Comparison of ENCODE assay signal across 1 cellular context in genomic region chr6:116615937-116616756, GRCh38.
A peak's percentile ranks its signal among the peaks of the same experiment; 100 is the strongest.
TF ChIP-seq lines count a peak whose summit lies in the region.

Gene RSPH4A, plus strand, starts transcription at chr6:116616479. Its CDS starts 145 bp downstream, at chr6:116616624.

TF ChIP-seq in HepG2, 621 proteins besides CTCF, POLR2A, EP300 and RAD21 (continued from another document and continues in another):
- peak; percentile 76 for TF ChIP-seq SAP130 (CRISPR knock-in tag; IDR thresholded peaks at IDR 0.05; ENCODE audit: low read depth)
- 0 out of 2 replicates have a peak, but pooled peaks have one; percentile 10 for TF ChIP-seq DPF2 (CRISPR knock-in tag; IDR thresholded peaks at IDR 0.05; ENCODE audit: borderline replicate concordance, low read depth)
- no peak for TF ChIP-seq IRF2 (CRISPR knock-in tag; IDR thresholded peaks at IDR 0.05)
- TF ChIP-seq ZNF501 (CRISPR knock-in tag; IDR thresholded peaks at IDR 0.05), result 0 out of 2 replicates have a peak, but pooled peaks have one; percentile 47
- TF ChIP-seq NFYB (CRISPR knock-in tag; IDR thresholded peaks at IDR 0.05), result peak; percentile 86
- no peak for TF ChIP-seq ZNF781 (CRISPR knock-in tag; IDR thresholded peaks at IDR 0.05; ENCODE audit: borderline replicate concordance, not compliant biosample characterization)
- peak; percentile 24; the same call in 1 of the 2 replicates for TF ChIP-seq KDM2A (CRISPR knock-in tag; IDR thresholded peaks at IDR 0.05; ENCODE audit: borderline replicate concordance, low read depth)
- no peak for TF ChIP-seq NR2F1 (CRISPR knock-in tag; IDR thresholded peaks at IDR 0.05)
- 0 out of 2 replicates have a peak, but pooled peaks have one; percentile 27 for TF ChIP-seq HDAC1 (CRISPR knock-in tag; IDR thresholded peaks at IDR 0.05)
- peak; percentile 95 for TF ChIP-seq ZMYM4 (CRISPR knock-in tag; IDR thresholded peaks at IDR 0.05)
- TF ChIP-seq RFX5 (IDR thresholded peaks at IDR 0.05; ENCODE audit: low read depth, low read length), result 0 out of 2 replicates have a peak, but pooled peaks have one; percentile 58
- peak; percentile 86 for TF ChIP-seq NFYC (CRISPR knock-in tag; IDR thresholded peaks at IDR 0.05)
- no peak for TF ChIP-seq RNF2 (conservative IDR thresholded peaks at IDR 0.05; ENCODE audit: low read depth)
- TF ChIP-seq ZNF83 (CRISPR knock-in tag; IDR thresholded peaks at IDR 0.05; ENCODE audit: borderline replicate concordance), result no peak
- TF ChIP-seq ZHX2 (IDR thresholded peaks at IDR 0.05; ENCODE audit: low read depth), result no peak
- TF ChIP-seq ZHX2 (CRISPR knock-in tag; IDR thresholded peaks at IDR 0.05; ENCODE audit: borderline replicate concordance), result no peak
- no peak for TF ChIP-seq IRF9 (CRISPR knock-in tag; IDR thresholded peaks at IDR 0.05; ENCODE audit: borderline replicate concordance)
- TF ChIP-seq ZSCAN29 (CRISPR knock-in tag; conservative IDR thresholded peaks at IDR 0.05), result no peak
- TF ChIP-seq TRIM24 (CRISPR knock-in tag; IDR thresholded peaks at IDR 0.05), result no peak
- TF ChIP-seq SIN3A (IDR thresholded peaks at IDR 0.05; ENCODE audit: borderline replicate concordance, low read depth, low read length), result 0 out of 2 replicates have a peak, but pooled peaks have one; percentile 39
- TF ChIP-seq SMC3 (IDR thresholded peaks at IDR 0.05; ENCODE audit: low read length), result no peak
- no peak for TF ChIP-seq ZNF367 (CRISPR knock-in tag; IDR thresholded peaks at IDR 0.05; ENCODE audit: borderline replicate concordance)
- no peak for TF ChIP-seq ZNF224 (CRISPR knock-in tag; IDR thresholded peaks at IDR 0.05)
- 0 out of 2 replicates have a peak, but pooled peaks have one; percentile 30 for TF ChIP-seq SALL1 (CRISPR knock-in tag; IDR thresholded peaks at IDR 0.05)
- no peak for TF ChIP-seq TBP (CRISPR knock-in tag; IDR thresholded peaks at IDR 0.05)
- TF ChIP-seq ATF4 (CRISPR knock-in tag; IDR thresholded peaks at IDR 0.05), result no peak
- no peak for TF ChIP-seq ZNF484 (CRISPR knock-in tag; IDR thresholded peaks at IDR 0.05; ENCODE audit: borderline replicate concordance, low read depth)
- TF ChIP-seq RFXAP (CRISPR knock-in tag; IDR thresholded peaks at IDR 0.05; ENCODE audit: borderline replicate concordance), result peak; percentile 82
- no peak for TF ChIP-seq NR3C1 (CRISPR knock-in tag; IDR thresholded peaks at IDR 0.05)
- peak; percentile 87 for TF ChIP-seq SP2 (CRISPR knock-in tag; IDR thresholded peaks at IDR 0.05)
- peak; percentile 69; the same call in 1 of the 3 replicates for TF ChIP-seq MXI1 (IDR thresholded peaks at IDR 0.05; ENCODE audit: borderline replicate concordance, low read depth, low read length)
- no peak for TF ChIP-seq ZSCAN25 (CRISPR knock-in tag; IDR thresholded peaks at IDR 0.05)
- no peak for TF ChIP-seq ZBTB38 (CRISPR knock-in tag; IDR thresholded peaks at IDR 0.05)
- peak; percentile 15 for TF ChIP-seq XRCC5 (optimal IDR thresholded peaks at IDR 0.05; ENCODE audit: low read length)
- no peak for TF ChIP-seq ZNF7 (CRISPR knock-in tag; IDR thresholded peaks at IDR 0.05)
- TF ChIP-seq ZNF710 (CRISPR knock-in tag; IDR thresholded peaks at IDR 0.05; ENCODE audit: borderline replicate concordance), result peak; percentile 82
- no peak for TF ChIP-seq ZFP37 (CRISPR knock-in tag; IDR thresholded peaks at IDR 0.05; ENCODE audit: borderline replicate concordance)
- peak; percentile 37; the same call in 1 of the 2 replicates for TF ChIP-seq POLR2AphosphoS5 (IDR thresholded peaks at IDR 0.05; ENCODE audit: low read depth, low read length)
- peak; percentile 96 for TF ChIP-seq HOMEZ (CRISPR knock-in tag; IDR thresholded peaks at IDR 0.05; ENCODE audit: low read depth)
- no peak for TF ChIP-seq ZNF251 (CRISPR knock-in tag; IDR thresholded peaks at IDR 0.05)
- TF ChIP-seq ZNF574 (CRISPR knock-in tag; IDR thresholded peaks at IDR 0.05), result 0 out of 2 replicates have a peak, but pooled peaks have one; percentile 17
- TF ChIP-seq POGZ (CRISPR knock-in tag; IDR thresholded peaks at IDR 0.05), result peak; percentile 76
- no peak for TF ChIP-seq TIGD3 (CRISPR knock-in tag; IDR thresholded peaks at IDR 0.05; ENCODE audit: borderline replicate concordance)
- peak; percentile 53; the same call in 1 of the 2 replicates for TF ChIP-seq ARID4A (CRISPR knock-in tag; IDR thresholded peaks at IDR 0.05; ENCODE audit: borderline replicate concordance)
- TF ChIP-seq RXRA (CRISPR knock-in tag; IDR thresholded peaks at IDR 0.05), result no peak
